ENCODE assay signal across 18 cellular contexts in genomic region chr18:80179857-80180558, GRCh38.
A peak's percentile ranks its signal among the peaks of the same experiment; 100 is the strongest.
DNase-seq lines count a peak whose midpoint lies in the region; ATAC-seq and TF ChIP-seq lines count a peak whose summit lies in the region.
"Had no signal": no experiment of that assay in that cellular context is flagged by ENCODE, and none has a peak within 500 bp of the region (broad histone marks: within the 10 kb centered on the region; RNA-seq: fewer than 3 reads in every experiment).

No MANE protein-coding gene starts in this region.

- peaks cover 6% of the 10 kb centered on the region for H3K4me1 Mint-ChIP-seq in activated naive CD4-positive, alpha-beta T cell treated with anti-CD3 and anti-CD28 coated beads for 36 hours (ENCODE audit: low read depth)

- peaks cover 6% of the 10 kb centered on the region for H3K27me3 ChIP-seq in left ventricle myocardium inferior (ENCODE audit: low read depth)

- H3K4me3 Mint-ChIP-seq in activated naive CD4-positive, alpha-beta T cell treated with anti-CD3 and anti-CD28 coated beads for 36 hours = no peak overlapping the region
- H3K4me3 Mint-ChIP-seq: activated CD8-positive, alpha-beta T cell treated with anti-CD3 and anti-CD28 coated beads, Interleukin-2, amount 10 ng/mL, durations not matched to agents 7 days and 5 days; activated naive CD4-positive, alpha-beta T cell treated with anti-CD3 and anti-CD28 coated beads, Interleukin-2, amount 10 ng/mL, durations not matched to agents 7 days and 5 days; CD4-positive, alpha-beta T cell; H9 had no signal

- H3K36me3 ChIP-seq in left ventricle myocardium inferior = no peaks in the 10 kb centered on the region
- H3K36me3 ChIP-seq: lower lobe of right lung, thoracic aorta had no signal

- H3K4me3 ChIP-seq in skin epidermis (peak overlapping the region in 1 of 7 experiments; percentile 17), left ventricle myocardium inferior (no peak overlapping the region)
- H3K4me3 ChIP-seq: lower lobe of right lung, thoracic aorta had no signal

- peak overlapping the region in 20 of 21 experiments; percentile 61 to 89 (median 76) for H3K27ac ChIP-seq in skin epidermis
- H3K27ac ChIP-seq in left ventricle myocardium inferior (replicated peaks) = no peak overlapping the region
- H3K27ac ChIP-seq: lower lobe of right lung, thoracic aorta had no signal

- H3K9me3 ChIP-seq in left ventricle myocardium inferior (replicated peaks) = no peaks in the 10 kb centered on the region
- H3K9me3 ChIP-seq: lower lobe of right lung, thoracic aorta had no signal

- no peaks in the 10 kb centered on the region for H3K36me3 Mint-ChIP-seq in activated naive CD4-positive, alpha-beta T cell treated with anti-CD3 and anti-CD28 coated beads for 36 hours (ENCODE audit: low read depth)
- H3K36me3 Mint-ChIP-seq: activated naive CD4-positive, alpha-beta T cell treated with anti-CD3 and anti-CD28 coated beads, Interleukin-2, amount 10 ng/mL, durations not matched to agents 7 days and 5 days had no signal

- H3K4me1 ChIP-seq in left ventricle myocardium inferior = no peaks in the 10 kb centered on the region
- H3K4me1 ChIP-seq: lower lobe of right lung had no signal

- peaks cover 13% of the 10 kb centered on the region for H3K27me3 Mint-ChIP-seq in activated naive CD4-positive, alpha-beta T cell treated with anti-CD3 and anti-CD28 coated beads for 36 hours (ENCODE audit: low read depth)

- no peak overlapping the region for H3K27ac Mint-ChIP-seq in activated naive CD4-positive, alpha-beta T cell treated with anti-CD3 and anti-CD28 coated beads for 36 hours
- H3K27ac Mint-ChIP-seq: activated CD8-positive, alpha-beta T cell treated with anti-CD3 and anti-CD28 coated beads, Interleukin-2, amount 10 ng/mL, durations not matched to agents 7 days and 5 days; activated naive CD4-positive, alpha-beta T cell treated with anti-CD3 and anti-CD28 coated beads, Interleukin-2, amount 10 ng/mL, durations not matched to agents 7 days and 5 days; CD4-positive, alpha-beta T cell had no signal

- DNase-seq in SIG-M5 treated with dmso at 0.1 percent for 504 hours (lab: John Stamatoyannopoulos, UW; ENCODE audit: unreplicated experiment) (peak; percentile 63), SKM-1 treated with dmso at 0.1 percent for 144 hours (lab: John Stamatoyannopoulos, UW; ENCODE audit: unreplicated experiment) (no peak), left ventricle myocardium inferior (no peak), DMS79 treated with DMSO at 0.1 percent for 48 hours (lab: John Stamatoyannopoulos, UW) (no peak)
- no peak for DNase-seq in activated naive CD4-positive, alpha-beta T cell treated with anti-CD3 and anti-CD28 coated beads for 36 hours
- DNase-seq: activated CD8-positive, alpha-beta T cell treated with anti-CD3 and anti-CD28 coated beads, Interleukin-2, amount 10 ng/mL, durations not matched to agents 7 days and 5 days; activated naive CD4-positive, alpha-beta T cell treated with anti-CD3 and anti-CD28 coated beads, Interleukin-2, amount 10 ng/mL, durations not matched to agents 7 days and 5 days; CD4-positive, alpha-beta T cell; central memory CD4-positive, alpha-beta T cell; H9; lower lobe of right lung; NCI-H1436; T-helper 2 cell had no signal

- TF ChIP-seq CTCF in left ventricle myocardium inferior (IDR thresholded peaks at IDR 0.05; ENCODE audit: borderline replicate concordance) = no peak

- intact Hi-C loops in left ventricle myocardium inferior (cut with micrococcal nuclease) = no loop called here
- intact Hi-C loops in activated naive CD4-positive, alpha-beta T cell treated with anti-CD3 and anti-CD28 coated beads for 36 hours (cut with micrococcal nuclease) = no loop called here

- no peaks in the 10 kb centered on the region for H3K9me3 Mint-ChIP-seq in activated naive CD4-positive, alpha-beta T cell treated with anti-CD3 and anti-CD28 coated beads for 36 hours
- H3K9me3 Mint-ChIP-seq: activated naive CD4-positive, alpha-beta T cell treated with anti-CD3 and anti-CD28 coated beads, Interleukin-2, amount 10 ng/mL, durations not matched to agents 7 days and 5 days; CD4-positive, alpha-beta T cell; H9 had no signal

- CTCF ChIA-PET in activated naive CD4-positive, alpha-beta T cell treated with anti-CD3 and anti-CD28 coated beads for 36 hours (lab: Charles Lee) = interaction anchor here (1.1 to 1.3 kb wide), 2 partner anchors 12 to 22 kb away, joined by 3 to 5 read pairs; no protein-coding TSS in a partner anchor

- ATAC-seq in GM18867 (IDR thresholded peaks at IDR 0.05; ENCODE audit: unreplicated experiment) = peak; percentile 62
- peak; percentile 48 for ATAC-seq in HG03039 (IDR thresholded peaks at IDR 0.05; ENCODE audit: unreplicated experiment)
- ATAC-seq: activated CD8-positive, alpha-beta T cell treated with anti-CD3 and anti-CD28 coated beads, Interleukin-2, amount 10 ng/mL, durations not matched to agents 7 days and 5 days; HepG2; lower lobe of right lung had no signal
